8 cellular contexts compared by ENCODE assay signal in the genomic region with DNA sequence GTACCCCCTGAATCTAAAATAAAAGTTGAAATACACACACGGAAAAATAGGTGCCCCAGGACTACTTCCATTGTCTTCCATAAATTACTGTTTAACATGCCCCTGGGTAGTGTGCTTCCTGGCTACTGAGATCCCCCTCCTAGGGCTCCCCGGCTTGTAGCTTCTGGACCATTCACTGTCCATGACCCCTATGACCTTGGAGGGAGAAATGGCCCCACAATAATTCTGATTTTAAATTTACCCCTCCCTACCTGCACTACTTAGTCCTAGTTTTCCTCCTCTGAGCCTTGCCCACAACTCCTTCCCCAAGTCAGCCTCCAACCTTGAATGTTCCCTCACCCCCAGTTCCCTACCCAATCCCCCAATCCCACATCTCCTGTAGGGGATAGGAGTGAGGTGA. TPM values are rescaled to one million over a fixed set of nuclear protein-coding genes. Genes with fewer than 3 reads are reported as not detected.
A peak's percentile ranks its signal among the peaks of the same experiment; 100 is the strongest.
DNase-seq lines count a peak whose midpoint lies in the region; ATAC-seq and TF ChIP-seq lines count a peak whose summit lies in the region.

No MANE protein-coding gene starts in this region.

- DNase-seq in Karpas-422 (no peak), right lobe of liver (no peak), stomach (no peak), iPS-NIHi7 (ENCODE audit: extremely low spot score) (no peak), A172 (ENCODE audit: low spot score) (no peak), left lobe of liver (ENCODE audit: low spot score) (no peak)
- DNase-seq in activated naive CD8-positive, alpha-beta T cell treated with anti-CD3 and anti-CD28 coated beads, Interleukin-2, amount 10 ng/mL, durations not matched to agents 7 days and 5 days, result no peak

- peak overlapping the region; percentile 40; the same call in 1 of the 2 replicates for H3K4me3 ChIP-seq in Karpas-422 (ENCODE audit: low read length)
- H3K4me3 ChIP-seq in right lobe of liver, result no peak overlapping the region
- H3K4me3 ChIP-seq in stomach, result no peak overlapping the region

- peak overlapping the region; percentile 80; the same call in 1 of the 2 replicates for H2AFZ ChIP-seq in Karpas-422 (ENCODE audit: low read length)

- no peak for TF ChIP-seq POLR2A in right lobe of liver (IDR thresholded peaks at IDR 0.05)
- TF ChIP-seq POLR2A in stomach (IDR thresholded peaks at IDR 0.05), result no peak

- H3K36me3 Mint-ChIP-seq in activated naive CD8-positive, alpha-beta T cell treated with anti-CD3 and anti-CD28 coated beads, Interleukin-2, amount 10 ng/mL, durations not matched to agents 7 days and 5 days, result no peaks in the 10 kb centered on the region

- H3K4me3 Mint-ChIP-seq in activated naive CD8-positive, alpha-beta T cell treated with anti-CD3 and anti-CD28 coated beads, Interleukin-2, amount 10 ng/mL, durations not matched to agents 7 days and 5 days, result peak overlapping the region; percentile 35

- H3K79me2 ChIP-seq in Karpas-422 (ENCODE audit: low read length), result no peaks in the 10 kb centered on the region

- H3K27me3 Mint-ChIP-seq in activated naive CD8-positive, alpha-beta T cell treated with anti-CD3 and anti-CD28 coated beads, Interleukin-2, amount 10 ng/mL, durations not matched to agents 7 days and 5 days, result peaks cover 3% of the 10 kb centered on the region

- H3K27ac Mint-ChIP-seq in activated naive CD8-positive, alpha-beta T cell treated with anti-CD3 and anti-CD28 coated beads, Interleukin-2, amount 10 ng/mL, durations not matched to agents 7 days and 5 days, result peak overlapping the region; percentile 89

- H3K9me3 Mint-ChIP-seq in activated naive CD8-positive, alpha-beta T cell treated with anti-CD3 and anti-CD28 coated beads, Interleukin-2, amount 10 ng/mL, durations not matched to agents 7 days and 5 days, result no peaks in the 10 kb centered on the region

- intact Hi-C loops in right lobe of liver (cut with DNase I), result loop anchor here in 1 of 2 donors (10.0 kb wide), 1 partner anchor 53 kb away; no protein-coding TSS in a partner anchor
- intact Hi-C loops in stomach (cut with DNase I; ENCODE audit: low total_unique reads), result no loop called here

- H4K20me1 ChIP-seq in Karpas-422 (ENCODE audit: insufficient read depth, low read depth, low read length), result no peaks in the 10 kb centered on the region

- H3K9me3 ChIP-seq in Karpas-422 (ENCODE audit: low read length) (no peaks in the 10 kb centered on the region), right lobe of liver (no peaks in the 10 kb centered on the region), stomach (no peaks in the 10 kb centered on the region)

- H3K4me1 Mint-ChIP-seq in activated naive CD8-positive, alpha-beta T cell treated with anti-CD3 and anti-CD28 coated beads, Interleukin-2, amount 10 ng/mL, durations not matched to agents 7 days and 5 days, result peaks cover 53% of the 10 kb centered on the region

- no peaks in the 10 kb centered on the region for H3K9me2 ChIP-seq in Karpas-422 (replicated peaks; ENCODE audit: insufficient read depth, low read length)

- H3K27me3 ChIP-seq in Karpas-422 (ENCODE audit: low read length) (no peaks in the 10 kb centered on the region), right lobe of liver (no peaks in the 10 kb centered on the region), stomach (no peaks in the 10 kb centered on the region)

- POLR2A ChIA-PET in activated naive CD8-positive, alpha-beta T cell treated with anti-CD3 and anti-CD28 coated beads, Interleukin-2, amount 10 ng/mL, durations not matched to agents 7 days and 5 days (lab: Charles Lee), result interaction anchor here (0.6 to 5.3 kb wide), 15 partner anchors 9 to 913 kb away, joined by 3 to 46 read pairs (median 10); a partner anchor contains a TSS

- H3K9ac ChIP-seq in Karpas-422 (ENCODE audit: low read length), result peak overlapping the region; percentile 49

- peak overlapping the region; percentile 60 for H3K4me2 ChIP-seq in Karpas-422 (ENCODE audit: low read depth, low read length, poor library complexity, severe bottlenecking)

- TF ChIP-seq EP300 in stomach (IDR thresholded peaks at IDR 0.05), result no peak

- H3K4me1 ChIP-seq in Karpas-422 (ENCODE audit: low read length) (peaks cover 47% of the 10 kb centered on the region), right lobe of liver (peaks cover 2 to 74% (median 43%) of the 10 kb centered on the region in 4 donors), stomach (peaks cover 63 to 89% (median 80%) of the 10 kb centered on the region in 4 donors)

- H3K27ac ChIP-seq in Karpas-422 (ENCODE audit: low read length), result no peak overlapping the region
- peak overlapping the region; percentile 90 to 91 (median 90) for H3K27ac ChIP-seq in right lobe of liver
- peak overlapping the region; percentile 79 to 98 (median 97) for H3K27ac ChIP-seq in stomach

- WGBS in right lobe of liver (ENCODE audit: insufficient coverage, low coverage, low lambda C conversion rate, missing lambda C conversion rate), result 4% methylated on average over 2 of the region's 2 CpGs
- 4 to 25% (median 14%) methylated on average over 2 of the region's 2 CpGs for WGBS in stomach, 5 donors

- TF ChIP-seq CTCF in right lobe of liver (IDR thresholded peaks at IDR 0.05), result no peak
- no peak for TF ChIP-seq CTCF in stomach (IDR thresholded peaks at IDR 0.05)

- H3K36me3 ChIP-seq in Karpas-422 (ENCODE audit: insufficient read depth, low read length) (no peaks in the 10 kb centered on the region), right lobe of liver (no peaks in the 10 kb centered on the region), stomach (no peaks in the 10 kb centered on the region)

- ATAC-seq in activated naive CD8-positive, alpha-beta T cell treated with anti-CD3 and anti-CD28 coated beads, Interleukin-2, amount 10 ng/mL, durations not matched to agents 7 days and 5 days (ENCODE audit: low read depth), result no peak
- ATAC-seq in right lobe of liver, result no peak
- ATAC-seq in HG03457 (IDR thresholded peaks at IDR 0.05; ENCODE audit: unreplicated experiment), result no peak
- ATAC-seq in left lobe of liver, result no peak

RNA-seq across cellular contexts. Expression of a gene that starts 9.6 kb away (rescaled TPM):
- total RNA-seq in Karpas-422 (2014; rRNA removed; shearing (Covaris generic); ENCODE audit: low replicate concordance), result 48.6 and 53.2 TPM in 2 replicates
- total RNA-seq in activated naive CD8-positive, alpha-beta T cell treated with anti-CD3 and anti-CD28 coated beads, Interleukin-2, amount 10 ng/mL, durations not matched to agents 7 days and 5 days, result 100 to 1,000 TPM; 107 to 110 TPM
- 10 to 100 TPM; 31.1 to 43.8 (median 36.0) TPM for total RNA-seq in right lobe of liver
- total RNA-seq in stomach, result 100 to 1,000 TPM in 2 of 5 donors, 10 to 100 TPM in 3; 47.1 to 322 (median 90.1) TPM
- 10 to 100 TPM; 29.3 to 63.8 (median 32.7) TPM for polyA plus RNA-seq in stomach
- total RNA-seq in A172 (2014; rRNA removed; shearing (Covaris generic)), result 61.3 and 64.3 TPM in 2 replicates
- total RNA-seq in left lobe of liver, result 45.9 TPM

RNA-seq across cellular contexts. Expression of a gene that starts 11.8 kb away (rescaled TPM):
- total RNA-seq in Karpas-422 (2014; rRNA removed; shearing (Covaris generic); ENCODE audit: low replicate concordance), result 0.65 and 0.67 TPM in 2 replicates
- 1 to 10 TPM; 5.0 to 5.8 TPM for total RNA-seq in activated naive CD8-positive, alpha-beta T cell treated with anti-CD3 and anti-CD28 coated beads, Interleukin-2, amount 10 ng/mL, durations not matched to agents 7 days and 5 days
- 10 to 100 TPM in 4 of 6 experiments, 1 to 10 TPM in 2; 6.9 to 29.8 (median 16.0) TPM for total RNA-seq in right lobe of liver
- total RNA-seq in stomach, result 10 to 100 TPM in 2 of 5 donors, 1 to 10 TPM in 3; 2.8 to 14.9 (median 9.0) TPM
- 10 to 100 TPM in 1 of 3 donors, 1 to 10 TPM in 2; 5.5 to 20.5 (median 9.6) TPM for polyA plus RNA-seq in stomach
- total RNA-seq in A172 (2014; rRNA removed; shearing (Covaris generic)), result 1.1 and 2.2 TPM in 2 replicates
- 18.6 TPM for total RNA-seq in left lobe of liver

RNA-seq across cellular contexts. Expression of a gene that starts 28.1 kb away (rescaled TPM):
- 37.4 and 74.5 TPM in 2 replicates for total RNA-seq in Karpas-422 (2014; rRNA removed; shearing (Covaris generic); ENCODE audit: low replicate concordance)
- 100 to 1,000 TPM; 100 to 101 TPM for total RNA-seq in activated naive CD8-positive, alpha-beta T cell treated with anti-CD3 and anti-CD28 coated beads, Interleukin-2, amount 10 ng/mL, durations not matched to agents 7 days and 5 days
- 10 to 100 TPM; 19.6 to 31.5 (median 25.9) TPM for total RNA-seq in right lobe of liver
- total RNA-seq in stomach, result 100 to 1,000 TPM in 2 of 5 donors, 10 to 100 TPM in 3; 41.9 to 198 (median 85.5) TPM
- polyA plus RNA-seq in stomach, result 10 to 100 TPM; 27.6 to 42.2 (median 37.0) TPM
- 44.5 and 50.1 TPM in 2 replicates for total RNA-seq in A172 (2014; rRNA removed; shearing (Covaris generic))
- 25.1 TPM for total RNA-seq in left lobe of liver

RNA-seq across cellular contexts. Expression of a gene that starts 49.4 kb away (rescaled TPM):
- 1.7 and 2.5 TPM in 2 replicates for total RNA-seq in Karpas-422 (2014; rRNA removed; shearing (Covaris generic); ENCODE audit: low replicate concordance)
- 10 to 100 TPM; 19.9 to 20.3 TPM for total RNA-seq in activated naive CD8-positive, alpha-beta T cell treated with anti-CD3 and anti-CD28 coated beads, Interleukin-2, amount 10 ng/mL, durations not matched to agents 7 days and 5 days
- total RNA-seq in right lobe of liver (1 to 10 TPM; 3.7 to 9.4 (median 7.7) TPM), stomach (10 to 100 TPM; 21.1 to 52.2 (median 38.4) TPM), left lobe of liver (10.7 TPM)
- 10 to 100 TPM; 21.4 to 37.0 (median 26.4) TPM for polyA plus RNA-seq in stomach
- 14.5 and 17.8 TPM in 2 replicates for total RNA-seq in A172 (2014; rRNA removed; shearing (Covaris generic))

RNA-seq across cellular contexts. Expression of a gene that starts 58.0 kb away (rescaled TPM):
- 40.8 and 50.6 TPM in 2 replicates for total RNA-seq in Karpas-422 (2014; rRNA removed; shearing (Covaris generic); ENCODE audit: low replicate concordance)
- 10 to 100 TPM; 87.0 to 89.9 TPM for total RNA-seq in activated naive CD8-positive, alpha-beta T cell treated with anti-CD3 and anti-CD28 coated beads, Interleukin-2, amount 10 ng/mL, durations not matched to agents 7 days and 5 days
- total RNA-seq in right lobe of liver, result 10 to 100 TPM; 29.0 to 38.2 (median 35.9) TPM
- total RNA-seq in stomach, result 100 to 1,000 TPM in 2 of 5 donors, 10 to 100 TPM in 3; 55.4 to 336 (median 91.6) TPM
- 10 to 100 TPM; 24.1 to 49.5 (median 32.7) TPM for polyA plus RNA-seq in stomach
- total RNA-seq in A172 (2014; rRNA removed; shearing (Covaris generic)), result 46.5 and 67.3 TPM in 2 replicates
- 28.8 TPM for total RNA-seq in left lobe of liver
